In genomic region chr17:63753215-63753614, GRCh38 we compare ENCODE assay signal across 1 cellular context.
TF ChIP-seq lines count a peak whose summit lies in the region.

No MANE protein-coding gene starts in this region.

TF ChIP-seq in K562, 482 proteins besides CTCF, POLR2A, EP300 and RAD21:
- peak; percentile 59 for TF ChIP-seq CEBPB (tag; IDR thresholded peaks at IDR 0.05)
- no peak for TF ChIP-seq EGR1 (conservative IDR thresholded peaks at IDR 0.05)
- TF ChIP-seq CCAR2 (IDR thresholded peaks at IDR 0.05; ENCODE audit: low read depth, low read length): no peak
- no peak for TF ChIP-seq ELK1 (CRISPR knock-in tag; IDR thresholded peaks at IDR 0.05)
- TF ChIP-seq CGGBP1 (CRISPR knock-in tag; IDR thresholded peaks at IDR 0.05): no peak
- no peak for TF ChIP-seq E2F6 (IDR thresholded peaks at IDR 0.05; ENCODE audit: borderline replicate concordance in 1 of 2, extremely low read depth in 1 of 2, insufficient read depth in 1 of 2, insufficient read length in 1 of 2, low read depth in 1 of 2, low read length in 1 of 2, poor library complexity in 1 of 2, severe bottlenecking in 1 of 2)
- no peak for TF ChIP-seq MXD1 (CRISPR knock-in tag; IDR thresholded peaks at IDR 0.05; ENCODE audit: borderline replicate concordance, poor library complexity, severe bottlenecking)
- TF ChIP-seq MAFG (tag; conservative IDR thresholded peaks at IDR 0.05): 0 out of 2 replicates have a peak, but pooled peaks have one; percentile 17
